1 cellular context compared by ENCODE assay signal in the genomic region with DNA sequence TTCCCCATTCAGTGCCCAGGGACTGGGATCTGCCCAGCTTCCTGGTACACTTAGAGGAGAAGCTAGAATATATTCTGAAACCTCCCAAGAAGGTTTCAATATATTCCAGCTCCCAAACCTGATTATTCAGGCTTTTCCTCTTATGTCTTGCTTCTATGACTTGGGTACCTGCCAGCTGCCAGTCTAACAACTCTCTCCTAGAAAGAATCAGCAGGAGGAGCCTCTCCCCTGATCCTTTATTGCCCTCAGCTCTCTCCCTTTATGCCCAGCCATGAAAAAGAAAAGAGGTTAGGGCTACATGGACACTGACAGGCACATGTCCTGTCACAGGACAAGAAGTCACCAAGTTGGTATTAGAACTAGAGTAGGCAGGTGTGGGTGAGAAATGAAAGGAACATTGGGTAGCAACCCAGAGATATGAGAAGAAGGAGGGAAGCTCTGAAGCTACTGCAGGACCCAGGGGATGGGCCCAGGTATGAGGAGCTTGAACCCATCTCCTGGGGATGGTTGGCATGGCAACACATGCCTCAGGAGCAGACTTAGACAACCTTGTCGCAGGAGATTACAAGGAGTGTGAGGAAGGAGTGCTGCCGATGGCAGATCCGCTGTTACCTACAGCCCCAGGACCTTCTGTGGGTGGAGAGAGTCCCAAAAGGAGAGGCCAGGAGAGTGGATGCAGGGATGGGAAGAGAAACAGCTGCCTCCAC.
TF ChIP-seq lines count a peak whose summit lies in the region.

No MANE protein-coding gene starts in this region.

TF ChIP-seq in GM23338, 12 proteins besides CTCF, POLR2A, EP300 and RAD21:
- TF ChIP-seq, protein P1, sequence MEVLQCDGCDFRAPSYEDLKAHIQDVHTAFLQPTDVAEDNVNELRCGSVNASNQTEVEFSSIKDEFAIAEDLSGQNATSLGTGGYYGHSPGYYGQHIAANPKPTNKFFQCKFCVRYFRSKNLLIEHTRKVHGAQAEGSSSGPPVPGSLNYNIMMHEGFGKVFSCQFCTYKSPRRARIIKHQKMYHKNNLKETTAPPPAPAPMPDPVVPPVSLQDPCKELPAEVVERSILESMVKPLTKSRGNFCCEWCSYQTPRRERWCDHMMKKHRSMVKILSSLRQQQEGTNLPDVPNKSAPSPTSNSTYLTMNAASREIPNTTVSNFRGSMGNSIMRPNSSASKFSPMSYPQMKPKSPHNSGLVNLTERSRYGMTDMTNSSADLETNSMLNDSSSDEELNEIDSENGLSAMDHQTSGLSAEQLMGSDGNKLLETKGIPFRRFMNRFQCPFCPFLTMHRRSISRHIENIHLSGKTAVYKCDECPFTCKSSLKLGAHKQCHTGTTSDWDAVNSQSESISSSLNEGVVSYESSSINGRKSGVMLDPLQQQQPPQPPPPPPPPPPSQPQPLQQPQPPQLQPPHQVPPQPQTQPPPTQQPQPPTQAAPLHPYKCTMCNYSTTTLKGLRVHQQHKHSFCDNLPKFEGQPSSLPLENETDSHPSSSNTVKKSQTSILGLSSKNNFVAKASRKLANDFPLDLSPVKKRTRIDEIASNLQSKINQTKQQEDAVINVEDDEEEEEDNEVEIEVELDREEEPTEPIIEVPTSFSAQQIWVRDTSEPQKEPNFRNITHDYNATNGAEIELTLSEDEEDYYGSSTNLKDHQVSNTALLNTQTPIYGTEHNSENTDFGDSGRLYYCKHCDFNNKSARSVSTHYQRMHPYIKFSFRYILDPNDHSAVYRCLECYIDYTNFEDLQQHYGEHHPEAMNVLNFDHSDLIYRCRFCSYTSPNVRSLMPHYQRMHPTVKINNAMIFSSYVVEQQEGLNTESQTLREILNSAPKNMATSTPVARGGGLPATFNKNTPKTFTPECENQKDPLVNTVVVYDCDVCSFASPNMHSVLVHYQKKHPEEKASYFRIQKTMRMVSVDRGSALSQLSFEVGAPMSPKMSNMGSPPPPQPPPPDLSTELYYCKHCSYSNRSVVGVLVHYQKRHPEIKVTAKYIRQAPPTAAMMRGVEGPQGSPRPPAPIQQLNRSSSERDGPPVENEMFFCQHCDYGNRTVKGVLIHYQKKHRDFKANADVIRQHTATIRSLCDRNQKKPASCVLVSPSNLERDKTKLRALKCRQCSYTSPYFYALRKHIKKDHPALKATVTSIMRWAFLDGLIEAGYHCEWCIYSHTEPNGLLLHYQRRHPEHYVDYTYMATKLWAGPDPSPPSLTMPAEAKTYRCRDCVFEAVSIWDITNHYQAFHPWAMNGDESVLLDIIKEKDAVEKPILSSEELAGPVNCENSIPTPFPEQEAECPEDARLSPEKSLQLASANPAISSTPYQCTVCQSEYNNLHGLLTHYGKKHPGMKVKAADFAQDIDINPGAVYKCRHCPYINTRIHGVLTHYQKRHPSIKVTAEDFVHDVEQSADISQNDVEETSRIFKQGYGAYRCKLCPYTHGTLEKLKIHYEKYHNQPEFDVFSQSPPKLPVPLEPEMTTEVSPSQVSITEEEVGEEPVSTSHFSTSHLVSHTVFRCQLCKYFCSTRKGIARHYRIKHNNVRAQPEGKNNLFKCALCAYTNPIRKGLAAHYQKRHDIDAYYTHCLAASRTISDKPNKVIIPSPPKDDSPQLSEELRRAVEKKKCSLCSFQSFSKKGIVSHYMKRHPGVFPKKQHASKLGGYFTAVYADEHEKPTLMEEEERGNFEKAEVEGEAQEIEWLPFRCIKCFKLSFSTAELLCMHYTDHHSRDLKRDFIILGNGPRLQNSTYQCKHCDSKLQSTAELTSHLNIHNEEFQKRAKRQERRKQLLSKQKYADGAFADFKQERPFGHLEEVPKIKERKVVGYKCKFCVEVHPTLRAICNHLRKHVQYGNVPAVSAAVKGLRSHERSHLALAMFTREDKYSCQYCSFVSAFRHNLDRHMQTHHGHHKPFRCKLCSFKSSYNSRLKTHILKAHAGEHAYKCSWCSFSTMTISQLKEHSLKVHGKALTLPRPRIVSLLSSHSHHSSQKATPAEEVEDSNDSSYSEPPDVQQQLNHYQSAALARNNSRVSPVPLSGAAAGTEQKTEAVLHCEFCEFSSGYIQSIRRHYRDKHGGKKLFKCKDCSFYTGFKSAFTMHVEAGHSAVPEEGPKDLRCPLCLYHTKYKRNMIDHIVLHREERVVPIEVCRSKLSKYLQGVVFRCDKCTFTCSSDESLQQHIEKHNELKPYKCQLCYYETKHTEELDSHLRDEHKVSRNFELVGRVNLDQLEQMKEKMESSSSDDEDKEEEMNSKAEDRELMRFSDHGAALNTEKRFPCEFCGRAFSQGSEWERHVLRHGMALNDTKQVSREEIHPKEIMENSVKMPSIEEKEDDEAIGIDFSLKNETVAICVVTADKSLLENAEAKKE (CRISPR knock-in tag; IDR thresholded peaks at IDR 0.05), result no peak
- TF ChIP-seq ZNF114 (CRISPR knock-in tag; IDR thresholded peaks at IDR 0.05), result no peak
